8 cellular contexts compared by ENCODE assay signal in the genomic region with DNA sequence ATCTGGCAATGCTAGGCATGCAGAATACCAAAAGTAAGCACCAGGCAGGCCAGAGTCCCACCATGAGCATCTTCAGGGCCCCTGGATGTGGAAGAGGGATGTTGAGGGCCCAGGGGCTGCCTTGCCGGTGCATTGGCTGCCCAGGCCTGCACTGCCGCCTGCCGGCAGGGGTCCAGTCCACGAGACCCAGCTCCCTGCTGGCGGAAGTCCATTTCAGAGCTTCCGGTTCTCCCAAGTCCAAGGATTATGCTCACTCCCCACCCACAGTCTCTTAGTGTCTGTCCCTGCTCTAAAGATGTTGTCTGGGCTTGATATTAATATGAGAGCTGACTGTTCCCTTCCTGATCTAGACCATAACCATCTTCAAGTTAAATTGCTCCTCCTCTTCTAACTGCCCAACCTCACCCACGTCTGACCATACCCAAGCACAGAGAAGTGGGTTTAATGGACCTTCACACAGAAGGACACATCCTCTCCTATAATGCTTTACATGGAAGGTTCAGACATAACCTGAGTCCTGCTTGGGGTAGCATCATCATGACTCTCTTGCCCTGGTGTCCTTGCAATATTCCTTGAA.
DNase-seq lines count a peak whose midpoint lies in the region; ATAC-seq and TF ChIP-seq lines count a peak whose summit lies in the region.

No MANE protein-coding gene starts in this region.

- no peak overlapping the region for H3K4me3 ChIP-seq in GM12875 (ENCODE audit: low read depth, low read length)
- H3K4me3 ChIP-seq in PC-3 (ENCODE audit: low read length), result no peak overlapping the region
- no peak overlapping the region for H3K4me3 ChIP-seq in prostate gland

- TF ChIP-seq POLR2A in prostate gland (IDR thresholded peaks at IDR 0.05), result no peak

- ATAC-seq in PC-3, result peak; percentile 65
- no peak for ATAC-seq in stimulated activated naive CD8-positive, alpha-beta T cell treated with anti-CD3 and anti-CD28 coated beads, Interleukin-15, Interleukin-2, amounts not matched to agents 100 U/mL and 50 U/mL, for 24 hours

- peaks cover 29% of the 10 kb centered on the region for H3K4me1 ChIP-seq in PC-3 (ENCODE audit: insufficient read depth, low read length)
- no peaks in the 10 kb centered on the region for H3K4me1 ChIP-seq in prostate gland (replicated peaks)

- H3K27me3 ChIP-seq in PC-3 (ENCODE audit: low read length) (no peaks in the 10 kb centered on the region), prostate gland (replicated peaks; ENCODE audit: insufficient read depth) (no peaks in the 10 kb centered on the region)

- H3K4me2 ChIP-seq in PC-3 (ENCODE audit: low read length), result no peak overlapping the region

- DNase-seq in PC-3 (peak; percentile 75), globus pallidus (ENCODE audit: low spot score) (peak; percentile 57), prostate gland (ENCODE audit: low spot score) (peak; percentile 14), 8988T (no peak), HCEC 1CT (no peak), LoVo (ENCODE audit: low spot score) (no peak)
- DNase-seq in stimulated activated naive CD8-positive, alpha-beta T cell treated with anti-CD3 and anti-CD28 coated beads, Interleukin-15, Interleukin-2, amounts not matched to agents 100 U/mL and 50 U/mL, for 24 hours, result no peak

- intact Hi-C loops in PC-3 (cut with micrococcal nuclease), result loop anchor here (2.0 to 10.0 kb wide), 3 partner anchors 83 to 251 kb away; no protein-coding TSS in a partner anchor
- intact Hi-C loops in prostate gland (cut with DNase I), result loop anchor here (5.0 kb wide), 1 partner anchor 79 kb away; no protein-coding TSS in a partner anchor

- no peaks in the 10 kb centered on the region for H3K9me2 ChIP-seq in PC-3 (replicated peaks; ENCODE audit: low read length)

- no peaks in the 10 kb centered on the region for H3F3A ChIP-seq in PC-3 (ENCODE audit: low read length, unreplicated experiment)

- WGBS in prostate gland, result 72% methylated on average over 4 of the region's 7 CpGs

- no peaks in the 10 kb centered on the region for H4K20me1 ChIP-seq in PC-3 (ENCODE audit: low read length)

- peak; percentile 77 for TF ChIP-seq CTCF in GM12875 (IDR thresholded peaks at IDR 0.05; ENCODE audit: borderline replicate concordance, insufficient read depth, low read depth, low read length)
- peak; percentile 82 for TF ChIP-seq CTCF in PC-3 (conservative IDR thresholded peaks at IDR 0.05; ENCODE audit: low read depth, low read length)
- TF ChIP-seq CTCF in prostate gland (IDR thresholded peaks at IDR 0.05), result peak in 3 of 4 experiments; percentile 18 to 48 (median 40)

- no peaks in the 10 kb centered on the region for H3K36me3 ChIP-seq in PC-3 (ENCODE audit: low read depth, low read length)
- no peaks in the 10 kb centered on the region for H3K36me3 ChIP-seq in prostate gland

- H3K27ac ChIP-seq in PC-3 (ENCODE audit: low read length), result no peak overlapping the region
- H3K27ac ChIP-seq in prostate gland, result no peak overlapping the region

- no peak overlapping the region for H3K9ac ChIP-seq in PC-3 (ENCODE audit: low read length)

- POLR2A ChIA-PET in PC-3 (lab: Charles Lee; ENCODE audit: unreplicated experiment), result interaction anchor here (0.7 kb wide), 1 partner anchor 246 kb away, joined by 4 read pairs; no protein-coding TSS in a partner anchor

- H2AFZ ChIP-seq in PC-3 (ENCODE audit: low read length), result peak overlapping the region; percentile 59; the same call in 1 of the 2 replicates

- CTCF ChIA-PET in PC-3 (lab: Charles Lee), result interaction anchor here (0.6 to 2.7 kb wide), 7 partner anchors 50 to 183 kb away, joined by 3 to 29 read pairs (median 4); no protein-coding TSS in a partner anchor

- H3K9me3 ChIP-seq in PC-3 (ENCODE audit: low read length) (no peaks in the 10 kb centered on the region), prostate gland (no peaks in the 10 kb centered on the region)

- no peaks in the 10 kb centered on the region for H3K79me2 ChIP-seq in PC-3 (ENCODE audit: low read length)

- BruUV-seq in PC-3 (replicated peaks; lab: Mats Ljungman, UMichigan), result no TSS peak

Comparison
In these comparisons a context has a peak if more than half of its experiments do, and no peak if none do; other contexts are left out.
1. DNase-seq: peak in PC-3 (single experiment), globus pallidus (single experiment) and prostate gland (single experiment); none in stimulated activated naive CD8-positive, alpha-beta T cell treated with anti-CD3 and anti-CD28 coated beads, Interleukin-15, Interleukin-2, amounts not matched to agents 100 U/mL and 50 U/mL, for 24 hours (single experiment), 8988T (single experiment), HCEC 1CT (single experiment) and LoVo (single experiment).
2. Peak in every context shown above with its lines, with median percentiles within 50 percentile points of each other: CTCF ChIP-seq.